ENCODE assay signal across 14 cellular contexts in the genomic region with DNA sequence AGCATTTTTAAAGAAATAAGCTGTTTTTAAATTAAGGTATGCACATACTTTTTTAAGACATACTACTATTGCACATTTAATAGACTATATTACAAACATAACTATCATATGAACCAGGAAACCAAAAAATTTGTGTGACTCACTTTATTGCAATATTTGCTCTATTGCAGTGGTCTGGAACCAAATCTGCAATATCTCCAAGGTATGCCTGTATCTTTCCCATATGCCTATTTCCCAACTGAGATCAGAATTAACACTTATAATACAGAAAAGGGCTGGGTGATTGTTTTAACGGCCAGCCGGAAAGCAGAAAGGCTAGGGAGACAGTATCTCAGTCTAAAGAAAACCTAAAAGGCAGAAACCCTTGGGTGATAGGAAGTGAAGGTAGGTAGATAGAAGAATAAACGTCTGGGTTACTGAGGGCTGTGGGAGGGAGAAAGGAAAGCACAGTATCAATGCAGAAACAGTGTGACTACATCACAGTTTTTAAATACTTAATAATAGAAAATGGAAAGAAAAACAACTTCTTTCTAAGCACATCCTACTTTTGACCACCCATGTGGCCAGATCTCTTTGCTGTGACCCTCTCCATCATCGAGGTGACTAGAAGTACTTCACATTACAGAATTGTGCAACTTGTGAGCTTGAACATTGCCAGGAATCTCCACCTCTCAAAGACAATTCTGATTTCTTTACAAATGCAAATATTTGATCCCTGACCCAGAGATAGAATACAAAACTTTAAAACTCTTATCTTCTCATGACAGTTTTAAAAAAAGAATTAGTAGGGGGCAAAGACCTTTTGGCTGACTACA.
A peak's percentile ranks its signal among the peaks of the same experiment; 100 is the strongest.
DNase-seq lines count a peak whose midpoint lies in the region; ATAC-seq, FAIRE-seq and TF ChIP-seq lines count a peak whose summit lies in the region.
"Had no signal": no experiment of that assay in that cellular context is flagged by ENCODE, and none has a peak within 500 bp of the region (broad histone marks: within the 10 kb centered on the region; RNA-seq: fewer than 3 reads in every experiment).

No MANE protein-coding gene starts in this region.

- no peak for TF ChIP-seq POLR2A in H54 (IDR thresholded peaks at IDR 0.05; ENCODE audit: low read depth, low read length)

- TF ChIP-seq CTCF in bronchial epithelial cell (IDR thresholded peaks at IDR 0.05; ENCODE audit: insufficient read depth, low read length, severe bottlenecking) (no peak), right atrium auricular region (IDR thresholded peaks at IDR 0.05) (no peak)
- TF ChIP-seq CTCF in CD8-positive, alpha-beta T cell (IDR thresholded peaks at IDR 0.05) = no peak

- H3K27me3 ChIP-seq in bronchial epithelial cell (ENCODE audit: control insufficient read depth, insufficient read depth, low read length) = no peaks in the 10 kb centered on the region
- H3K27me3 ChIP-seq in right atrium auricular region = no peaks in the 10 kb centered on the region
- H3K27me3 ChIP-seq in CD8-positive, alpha-beta T cell (ENCODE audit: insufficient read depth, low read length) = no peaks in the 10 kb centered on the region

- no peak overlapping the region for H3K4me3 ChIP-seq in bronchial epithelial cell (ENCODE audit: low read depth, low read length)
- peak overlapping the region in 1 of 2 donors; percentile 5 for H3K4me3 ChIP-seq in right atrium auricular region
- H3K4me3 ChIP-seq in CD8-positive, alpha-beta T cell (ENCODE audit: low read depth, low read length) = no peak overlapping the region

- no peaks in the 10 kb centered on the region for H3K36me3 Mint-ChIP-seq in CD8-positive, alpha-beta T cell
- H3K36me3 Mint-ChIP-seq: CD4-positive, CD25-positive, alpha-beta regulatory T cell had no signal

- H3K4me1 Mint-ChIP-seq in CD8-positive, alpha-beta T cell (ENCODE audit: low read depth) = no peaks in the 10 kb centered on the region
- H3K4me1 Mint-ChIP-seq: CD4-positive, CD25-positive, alpha-beta regulatory T cell had no signal

- DNase-seq in H54 (ENCODE audit: insufficient read length, low spot score) = no peak
- DNase-seq in bronchial epithelial cell (ENCODE audit: low read depth) = peak; percentile 88
- DNase-seq in right atrium auricular region (ENCODE audit: low spot score) = no peak
- peak; percentile 46 for DNase-seq in stromal cell of bone marrow (ENCODE audit: low read depth)
- DNase-seq in GM19238 (ENCODE audit: insufficient read length, low spot score) = no peak
- DNase-seq in NCI-H187 treated with DMSO at 0.1 percent for 48 hours (lab: John Stamatoyannopoulos, UW) = no peak
- DNase-seq in CD8-positive, alpha-beta T cell = no peak
- DNase-seq in cerebellum (ENCODE audit: low spot score) = no peak
- DNase-seq: CD4-positive, CD25-positive, alpha-beta regulatory T cell; NCI-H1694; NCI-H774 had no signal

- H3K9me3 ChIP-seq in right atrium auricular region = peaks cover 0 to 19% of the 10 kb centered on the region in 2 donors
- H3K9me3 ChIP-seq in CD8-positive, alpha-beta T cell (ENCODE audit: low read length) = no peaks in the 10 kb centered on the region

- H3K4me3 Mint-ChIP-seq in CD8-positive, alpha-beta T cell = no peak overlapping the region
- H3K4me3 Mint-ChIP-seq: activated T-helper 1 cell treated with anti-CD3 and anti-CD28 coated beads, Interleukin-12 subunit alpha, Interleukin-12 subunit beta, Interleukin-2, Interleukin-4 antibody, amounts not matched to agents 30 ng/mL and 10 ng/mL and 1 ng/mL, durations not matched to agents 14 hours and 24 hours and 36 hours; CD4-positive, CD25-positive, alpha-beta regulatory T cell; dendritic cell treated with granulocyte-macrophage colony-stimulating factor and Interleukin-4, amounts not matched to agents 40 ng/mL and 50 ng/mL, for 4 days had no signal

- peak overlapping the region; percentile 42 to 80 for H3K27ac ChIP-seq in right atrium auricular region
- no peak overlapping the region for H3K27ac ChIP-seq in CD8-positive, alpha-beta T cell (ENCODE audit: low read depth, low read length)

- H3K27me3 Mint-ChIP-seq in CD8-positive, alpha-beta T cell (ENCODE audit: low read depth) = no peaks in the 10 kb centered on the region
- H3K27me3 Mint-ChIP-seq: CD4-positive, CD25-positive, alpha-beta regulatory T cell had no signal

- POLR2A ChIA-PET in CD8-positive, alpha-beta T cell (lab: Charles Lee) = no interaction called here

- no peaks in the 10 kb centered on the region for H3K4me1 ChIP-seq in right atrium auricular region
- H3K4me1 ChIP-seq in CD8-positive, alpha-beta T cell (ENCODE audit: insufficient read depth, low read length) = no peaks in the 10 kb centered on the region

- ATAC-seq in CD8-positive, alpha-beta T cell = no peak
- ATAC-seq: HCT116 had no signal

- peaks cover 9% of the 10 kb centered on the region for H3K9me3 Mint-ChIP-seq in CD8-positive, alpha-beta T cell
- H3K9me3 Mint-ChIP-seq: activated T-helper 1 cell treated with anti-CD3 and anti-CD28 coated beads, Interleukin-12 subunit alpha, Interleukin-12 subunit beta, Interleukin-2, Interleukin-4 antibody, amounts not matched to agents 30 ng/mL and 10 ng/mL and 1 ng/mL, durations not matched to agents 14 hours and 24 hours and 36 hours had no signal

- H3K27ac Mint-ChIP-seq in CD8-positive, alpha-beta T cell = no peak overlapping the region
- H3K27ac Mint-ChIP-seq: activated T-helper 1 cell treated with anti-CD3 and anti-CD28 coated beads, Interleukin-12 subunit alpha, Interleukin-12 subunit beta, Interleukin-2, Interleukin-4 antibody, amounts not matched to agents 30 ng/mL and 10 ng/mL and 1 ng/mL, durations not matched to agents 14 hours and 24 hours and 36 hours; CD4-positive, CD25-positive, alpha-beta regulatory T cell; dendritic cell treated with granulocyte-macrophage colony-stimulating factor and Interleukin-4, amounts not matched to agents 40 ng/mL and 50 ng/mL, for 4 days had no signal

- peak; percentile 50 for FAIRE-seq in H54 (lab: Jason Lieb, UNC)
- FAIRE-seq in bronchial epithelial cell (lab: Jason Lieb, UNC) = no peak

- intact Hi-C loops in CD8-positive, alpha-beta T cell (cut with DNase I, micrococcal nuclease) = no loop called here

- no peaks in the 10 kb centered on the region for H3K36me3 ChIP-seq in bronchial epithelial cell (ENCODE audit: control insufficient read depth, insufficient read depth, low read length)
- no peaks in the 10 kb centered on the region for H3K36me3 ChIP-seq in right atrium auricular region
- H3K36me3 ChIP-seq in CD8-positive, alpha-beta T cell (ENCODE audit: insufficient read depth, low read length) = no peaks in the 10 kb centered on the region

- CTCF ChIA-PET in CD8-positive, alpha-beta T cell (lab: Charles Lee) = no interaction called here

Comparison
In these comparisons a context has a peak if more than half of its experiments do, and no peak if none do; other contexts are left out.
1. DNase-seq: peak in bronchial epithelial cell (single experiment) and stromal cell of bone marrow (single experiment); none in H54 (single experiment), right atrium auricular region (single experiment), GM19238 (single experiment), NCI-H187 treated with DMSO at 0.1 percent for 48 hours (single experiment), CD8-positive, alpha-beta T cell (0 of 7) and cerebellum (single experiment).